ENCODE assay signal across 8 cellular contexts in genomic region chr16:67872631-67873434, GRCh38. TPM values are rescaled to one million over a fixed set of nuclear protein-coding genes. Genes with fewer than 3 reads are reported as not detected.
DNase-seq lines count a peak whose midpoint lies in the region; ATAC-seq and TF ChIP-seq lines count a peak whose summit lies in the region.

Gene EDC4, plus strand, starts transcription at chr16:67873052. Its CDS starts 210 bp downstream, at chr16:67873262.

- H3K4me3 ChIP-seq in KMS-11 (IDR thresholded peaks at IDR 0.05; ENCODE audit: insufficient read depth, low read depth, low read length), result peak within 1 kb of the TSS; percentile 51
- H3K4me3 ChIP-seq in adrenal gland, result peak within 1 kb of the TSS; percentile 25 to 97 (median 65)
- peak within 1 kb of the TSS; percentile 67 to 99 (median 87) for H3K4me3 ChIP-seq in heart left ventricle
- peak within 1 kb of the TSS; percentile 75 to 96 (median 87) for H3K4me3 ChIP-seq in transverse colon

- peak within 1 kb of the TSS; percentile 86 for H3K9ac ChIP-seq in KMS-11

- DNase-seq in EH (ENCODE audit: low read depth) (peak; percentile 77), T-helper 1 cell (peak; percentile 74 to 85 (median 78)), adrenal gland (peak; percentile 83 to 91 (median 86)), heart left ventricle (peak; percentile 87 to 93 (median 89)), posterior cingulate gyrus (peak; percentile 71 to 96 (median 80)), transverse colon (peak; percentile 88)

- H3K9me3 ChIP-seq in adrenal gland (replicated peaks in 1 of 3), result no peaks in the 10 kb centered on the region
- H3K9me3 ChIP-seq in heart left ventricle, result no peaks in the 10 kb centered on the region
- no peaks in the 10 kb centered on the region for H3K9me3 ChIP-seq in transverse colon

- in situ Hi-C loops in transverse colon (cut with MboI; ENCODE audit: low pct_ligation_motif_present in 1 of 4, low pct_unique_long_range_greater_than_20kb in 1 of 4, low sequenced_read_pairs in 3 of 4), result no loop called here

- peaks cover 51% of the 10 kb centered on the region for H3K4me1 ChIP-seq in KMS-11 (ENCODE audit: low read depth, poor library complexity, severe bottlenecking)
- H3K4me1 ChIP-seq in adrenal gland (replicated peaks in 1 of 2), result peaks cover 10 to 18% of the 10 kb centered on the region in 2 donors
- H3K4me1 ChIP-seq in heart left ventricle, result peaks cover 6 to 38% (median 28%) of the 10 kb centered on the region in 12 donors
- peaks cover 17 to 27% (median 21%) of the 10 kb centered on the region in 4 donors for H3K4me1 ChIP-seq in transverse colon

- peak within 1 kb of the TSS; percentile 60 for H3K27ac ChIP-seq in KMS-11
- peak within 1 kb of the TSS in 4 of 5 donors; percentile 58 to 83 (median 71) for H3K27ac ChIP-seq in adrenal gland
- H3K27ac ChIP-seq in heart left ventricle, result peak within 1 kb of the TSS; percentile 37 to 90 (median 81)
- H3K27ac ChIP-seq in transverse colon, result peak within 1 kb of the TSS; percentile 85 to 90 (median 88)

- H3K4me2 ChIP-seq in KMS-11, result peak within 1 kb of the TSS; percentile 89

- 0 out of 2 replicates have a peak, but pooled peaks cover 4% of the 10 kb centered on the region for H3K36me3 ChIP-seq in KMS-11 (ENCODE audit: insufficient read depth)
- peaks cover 0 to 46% of the 10 kb centered on the region in 2 donors for H3K36me3 ChIP-seq in adrenal gland (replicated peaks in 1 of 2)
- peaks cover 0 to 63% (median 58%) of the 10 kb centered on the region in 9 donors for H3K36me3 ChIP-seq in heart left ventricle
- H3K36me3 ChIP-seq in transverse colon, result peaks cover 0 to 20% (median 3%) of the 10 kb centered on the region in 4 donors

- intact Hi-C loops in adrenal gland (cut with DNase I), result no loop called here
- intact Hi-C loops in heart left ventricle (cut with DNase I), result loop anchor here in 2 of 10 donors (5.0 kb wide), 1 partner anchor 41 kb away; no protein-coding TSS in a partner anchor
- intact Hi-C loops in posterior cingulate gyrus (cut with DNase I), result no loop called here
- intact Hi-C loops in transverse colon (cut with DNase I; ENCODE audit: low total_unique reads), result no loop called here

- H4K20me1 ChIP-seq in KMS-11 (ENCODE audit: insufficient read depth), result no peaks in the 10 kb centered on the region

- 0 to 3% (median 2%) methylated on average over 1 to 72 of the region's 72 CpGs for WGBS in adrenal gland, 4 donors
- 1 to 4% (median 3%) methylated on average over 32 to 72 of the region's 72 CpGs for WGBS in heart left ventricle, 4 donors
- WGBS in transverse colon (ENCODE audit: low coverage in 1 of 2), 2 donors, result 0% methylated on average over 56 of the region's 72 CpGs; no CpG with 5 or more reads in 1 of the 2 donors

- no peak for TF ChIP-seq EP300 in transverse colon (IDR thresholded peaks at IDR 0.05; ENCODE audit: low read depth)

- H2AFZ ChIP-seq in KMS-11 (ENCODE audit: low read depth), result peak within 1 kb of the TSS; percentile 70

- H3K79me2 ChIP-seq in KMS-11 (ENCODE audit: insufficient read depth, low read depth), result peaks cover 30% of the 10 kb centered on the region

- no peak for TF ChIP-seq CTCF in KMS-11 (conservative IDR thresholded peaks at IDR 0.05; ENCODE audit: low read depth, low read length)
- TF ChIP-seq CTCF in adrenal gland (IDR thresholded peaks at IDR 0.05), result no peak
- TF ChIP-seq CTCF in heart left ventricle (IDR thresholded peaks at IDR 0.05), result no peak
- no peak for TF ChIP-seq CTCF in transverse colon (IDR thresholded peaks at IDR 0.05)

- no peaks in the 10 kb centered on the region for H3K27me3 ChIP-seq in KMS-11 (ENCODE audit: insufficient read depth, low read depth)
- no peaks in the 10 kb centered on the region for H3K27me3 ChIP-seq in adrenal gland
- H3K27me3 ChIP-seq in heart left ventricle, result no peaks in the 10 kb centered on the region
- H3K27me3 ChIP-seq in transverse colon, result no peaks in the 10 kb centered on the region

- TF ChIP-seq POLR2A in adrenal gland (IDR thresholded peaks at IDR 0.05) (peak; percentile 47 to 52), heart left ventricle (IDR thresholded peaks at IDR 0.05) (peak in 1 of 2 donors; percentile 70), transverse colon (IDR thresholded peaks at IDR 0.05) (peak; percentile 74)

- ATAC-seq in GM21619 (IDR thresholded peaks at IDR 0.05; ENCODE audit: unreplicated experiment) (peak; percentile 81), heart left ventricle (peak; percentile 87 to 94 (median 93))

RNA-seq across cellular contexts. Expression of gene EDC4, which starts in this region (rescaled TPM):
- total RNA-seq in adrenal gland, result 10 to 100 TPM; 34.0 to 70.8 (median 54.1) TPM
- 100 to 1,000 TPM in 1 of 3 donors, 10 to 100 TPM in 2; 57.8 to 115 (median 73.3) TPM for polyA plus RNA-seq in adrenal gland
- 10 to 100 TPM; 26.2 to 42.5 (median 32.5) TPM for total RNA-seq in heart left ventricle
- polyA plus RNA-seq in heart left ventricle, result 10 to 100 TPM; 27.8 to 31.1 TPM
- 100 to 1,000 TPM in 2 of 4 donors, 10 to 100 TPM in 2; 76.4 to 162 (median 105) TPM for total RNA-seq in transverse colon

Comparison
In these comparisons a context has a peak if more than half of its experiments do, and no peak if none do; other contexts are left out.
1. Peak in every context shown above with its lines: DNase-seq, ATAC-seq, H3K4me3 ChIP-seq and H3K27ac ChIP-seq.